11 cellular contexts compared by ENCODE assay signal in genomic region chr5:89421035-89421434, GRCh38.
DNase-seq lines count a peak whose midpoint lies in the region; ATAC-seq lines count a peak whose summit lies in the region.
"Had no signal": no experiment of that assay in that cellular context is flagged by ENCODE, and none has a peak within 500 bp of the region (broad histone marks: within the 10 kb centered on the region; RNA-seq: fewer than 3 reads in every experiment).

No MANE protein-coding gene starts in this region.

- CTCF ChIA-PET in naive thymus-derived CD4-positive, alpha-beta T cell (lab: Charles Lee), result no interaction called here

- H3K4me3 Mint-ChIP-seq in naive thymus-derived CD4-positive, alpha-beta T cell, result no peak overlapping the region

- peaks cover 12% of the 10 kb centered on the region; the same call in 1 of the 2 replicates for H3K4me1 ChIP-seq in HUES48 (ENCODE audit: control insufficient read depth, insufficient read depth, low read length)
- H3K4me1 ChIP-seq in naive thymus-derived CD4-positive, alpha-beta T cell (ENCODE audit: control insufficient read depth in 2 of 2, insufficient read depth in 2 of 2, low read length in 2 of 2), result no peaks in the 10 kb centered on the region
- H3K4me1 ChIP-seq: parathyroid adenoma had no signal

- no peaks in the 10 kb centered on the region for H3K27me3 ChIP-seq in HUES48 (ENCODE audit: control insufficient read depth, insufficient read depth, low read length)
- H3K27me3 ChIP-seq in naive thymus-derived CD4-positive, alpha-beta T cell (ENCODE audit: control insufficient read depth in 2 of 2, insufficient read depth in 2 of 2, low read length in 2 of 2), result no peaks in the 10 kb centered on the region

- peaks cover 0 to 5% (median 0%) of the 10 kb centered on the region in 5 donors for H3K36me3 Mint-ChIP-seq in naive thymus-derived CD4-positive, alpha-beta T cell

- peaks cover 0 to 6% (median 0%) of the 10 kb centered on the region in 7 donors for H3K4me1 Mint-ChIP-seq in naive thymus-derived CD4-positive, alpha-beta T cell

- intact Hi-C loops in naive thymus-derived CD4-positive, alpha-beta T cell (cut with micrococcal nuclease), result no loop called here

- H3K4me3 ChIP-seq in HUES48 (ENCODE audit: low read depth, low read length), result no peak overlapping the region
- no peak overlapping the region for H3K4me3 ChIP-seq in naive thymus-derived CD4-positive, alpha-beta T cell (ENCODE audit: low read length)

- peaks cover 0 to 25% (median 2%) of the 10 kb centered on the region in 11 donors for H3K9me3 Mint-ChIP-seq in naive thymus-derived CD4-positive, alpha-beta T cell

- peak overlapping the region; percentile 10 for H3K27ac ChIP-seq in HUES48 (ENCODE audit: low read depth, low read length)
- no peak overlapping the region for H3K27ac ChIP-seq in naive thymus-derived CD4-positive, alpha-beta T cell (ENCODE audit: low read depth, low read length)
- H3K27ac ChIP-seq: parathyroid adenoma had no signal

- no peak overlapping the region for H3K9ac ChIP-seq in HUES48 (ENCODE audit: low read depth, low read length)
- H3K9ac ChIP-seq: parathyroid adenoma had no signal

- no peaks in the 10 kb centered on the region for H3K9me3 ChIP-seq in HUES48 (ENCODE audit: control insufficient read depth, insufficient read depth, low read length)
- no peaks in the 10 kb centered on the region for H3K9me3 ChIP-seq in naive thymus-derived CD4-positive, alpha-beta T cell (ENCODE audit: control insufficient read depth in 2 of 3, low read length in 3 of 3)

- POLR2A ChIA-PET in naive thymus-derived CD4-positive, alpha-beta T cell (lab: Charles Lee), result no interaction called here

- ATAC-seq in GM18498 (IDR thresholded peaks at IDR 0.05; ENCODE audit: unreplicated experiment) (peak; percentile 59), GM21529 (IDR thresholded peaks at IDR 0.05; ENCODE audit: unreplicated experiment) (no peak)
- ATAC-seq in naive thymus-derived CD4-positive, alpha-beta T cell, result peak; percentile 54

- H3K27me3 Mint-ChIP-seq in naive thymus-derived CD4-positive, alpha-beta T cell, result peaks cover 0 to 8% (median 0%) of the 10 kb centered on the region in 5 donors

- H3K27ac Mint-ChIP-seq in naive thymus-derived CD4-positive, alpha-beta T cell, result no peak overlapping the region

- H3K36me3 ChIP-seq in HUES48 (ENCODE audit: control insufficient read depth, insufficient read depth, low read length), result no peaks in the 10 kb centered on the region
- no peaks in the 10 kb centered on the region for H3K36me3 ChIP-seq in naive thymus-derived CD4-positive, alpha-beta T cell (ENCODE audit: control insufficient read depth in 2 of 3, insufficient read depth in 3 of 3, low read length in 3 of 3)

- DNase-seq in astrocyte of the hippocampus (ENCODE audit: low read depth, low spot score) (peak; percentile 46), SW 1271 (lab: John Stamatoyannopoulos, UW) (no peak), UCSD-AML1 (lab: John Stamatoyannopoulos, UW; ENCODE audit: unreplicated experiment) (no peak)
- DNase-seq in naive thymus-derived CD4-positive, alpha-beta T cell, result no peak
- DNase-seq in activated naive CD4-positive, alpha-beta T cell (lab: John Stamatoyannopoulos, UW), result no peak
- DNase-seq: anterior cingulate cortex; stimulated activated CD8-positive, alpha-beta memory T cell treated with anti-CD3 and anti-CD28 coated beads, Interleukin-4, amount 100 ng/mL, for 48 hours had no signal
